Comparison of ENCODE assay signal across 9 cellular contexts in the genomic region with DNA sequence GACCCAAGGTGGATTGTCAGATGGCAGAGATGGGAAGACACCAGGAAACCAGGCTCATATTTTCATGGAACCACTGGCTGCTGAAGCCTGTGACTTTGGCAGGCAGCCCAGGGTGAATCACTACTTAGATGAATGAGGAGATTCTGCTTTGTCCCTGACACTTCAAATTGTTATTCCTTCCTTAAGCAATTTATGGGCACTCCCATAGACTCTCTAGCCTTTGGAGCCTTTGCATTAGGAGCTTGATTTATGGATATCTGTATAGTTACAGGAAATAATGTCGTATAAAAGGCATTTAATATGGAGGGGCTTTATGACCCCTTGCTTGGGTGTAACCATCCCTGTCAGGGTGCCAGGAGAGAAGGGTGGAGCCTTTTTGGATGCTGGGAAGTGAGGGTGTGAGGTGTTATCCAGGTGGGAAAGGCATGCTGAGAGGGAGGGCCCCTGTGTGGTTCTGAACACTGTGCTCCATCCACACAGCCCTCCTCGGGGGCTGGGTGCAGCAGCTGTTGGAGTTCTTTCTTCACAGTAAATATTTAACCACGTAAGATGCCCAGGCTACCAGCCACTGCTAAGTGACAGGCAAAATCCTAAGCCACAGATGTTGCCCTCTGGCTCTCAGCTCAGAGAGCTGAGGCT. TPM values are rescaled to one million over a fixed set of nuclear protein-coding genes. Genes with fewer than 3 reads are reported as not detected.
DNase-seq lines count a peak whose midpoint lies in the region; ATAC-seq lines count a peak whose summit lies in the region.
"Had no signal": no experiment of that assay in that cellular context is flagged by ENCODE, and none has a peak within 500 bp of the region (broad histone marks: within the 10 kb centered on the region; RNA-seq: fewer than 3 reads in every experiment).

No MANE protein-coding gene starts in this region.

- ATAC-seq in stimulated activated naive CD8-positive, alpha-beta T cell treated with anti-CD3 and anti-CD28 coated beads, Interleukin-15, amount 100 ng/mL, for 72 hours, result no peak
- no peak for ATAC-seq in HG03280 (IDR thresholded peaks at IDR 0.05; ENCODE audit: unreplicated experiment)
- no peak for ATAC-seq in GM21515 (IDR thresholded peaks at IDR 0.05; ENCODE audit: unreplicated experiment)
- ATAC-seq: activated CD8-positive, alpha-beta T cell treated with anti-CD3 and anti-CD28 coated beads, Interleukin-2, amount 10 ng/mL, durations not matched to agents 7 days and 5 days had no signal

- H3K4me1 Mint-ChIP-seq in activated CD4-positive, alpha-beta memory T cell treated with anti-CD3 and anti-CD28 coated beads, Interleukin-2, amount 10 ng/mL, durations not matched to agents 7 days and 5 days, result peaks cover 12% of the 10 kb centered on the region
- H3K4me1 Mint-ChIP-seq in stimulated activated naive CD8-positive, alpha-beta T cell treated with anti-CD3 and anti-CD28 coated beads, Interleukin-15, amount 100 ng/mL, for 72 hours, result peaks cover 10% of the 10 kb centered on the region

- DNase-seq in GM04503 (ENCODE audit: low read depth) (peak; percentile 51), NCI-H510A treated with DMSO at 0.1 percent for 48 hours (lab: John Stamatoyannopoulos, UW) (peak; percentile 22), epithelial cell of prostate (ENCODE audit: low read depth, low spot score) (peak; percentile 60), renal cortical epithelial cell (ENCODE audit: low read depth) (peak; percentile 85)
- DNase-seq in activated CD4-positive, alpha-beta memory T cell treated with anti-CD3 and anti-CD28 coated beads, Interleukin-2, amount 10 ng/mL, durations not matched to agents 7 days and 5 days, result no peak
- no peak for DNase-seq in stimulated activated naive CD8-positive, alpha-beta T cell treated with anti-CD3 and anti-CD28 coated beads, Interleukin-15, amount 100 ng/mL, for 72 hours
- DNase-seq: activated CD8-positive, alpha-beta T cell treated with anti-CD3 and anti-CD28 coated beads, Interleukin-2, amount 10 ng/mL, durations not matched to agents 7 days and 5 days had no signal

- CTCF ChIA-PET in activated CD4-positive, alpha-beta memory T cell treated with anti-CD3 and anti-CD28 coated beads, Interleukin-2, amount 10 ng/mL, durations not matched to agents 7 days and 5 days (lab: Charles Lee), result no interaction called here

- no peaks in the 10 kb centered on the region for H3K9me3 Mint-ChIP-seq in activated CD4-positive, alpha-beta memory T cell treated with anti-CD3 and anti-CD28 coated beads, Interleukin-2, amount 10 ng/mL, durations not matched to agents 7 days and 5 days
- H3K9me3 Mint-ChIP-seq in stimulated activated naive CD8-positive, alpha-beta T cell treated with anti-CD3 and anti-CD28 coated beads, Interleukin-15, amount 100 ng/mL, for 72 hours, result no peaks in the 10 kb centered on the region

- H3K4me3 Mint-ChIP-seq in activated CD4-positive, alpha-beta memory T cell treated with anti-CD3 and anti-CD28 coated beads, Interleukin-2, amount 10 ng/mL, durations not matched to agents 7 days and 5 days, result no peak overlapping the region
- H3K4me3 Mint-ChIP-seq in stimulated activated naive CD8-positive, alpha-beta T cell treated with anti-CD3 and anti-CD28 coated beads, Interleukin-15, amount 100 ng/mL, for 72 hours, result no peak overlapping the region
- H3K4me3 Mint-ChIP-seq: activated CD8-positive, alpha-beta T cell treated with anti-CD3 and anti-CD28 coated beads, Interleukin-2, amount 10 ng/mL, durations not matched to agents 7 days and 5 days had no signal

- no peaks in the 10 kb centered on the region for H3K27me3 Mint-ChIP-seq in activated CD4-positive, alpha-beta memory T cell treated with anti-CD3 and anti-CD28 coated beads, Interleukin-2, amount 10 ng/mL, durations not matched to agents 7 days and 5 days
- no peaks in the 10 kb centered on the region for H3K27me3 Mint-ChIP-seq in stimulated activated naive CD8-positive, alpha-beta T cell treated with anti-CD3 and anti-CD28 coated beads, Interleukin-15, amount 100 ng/mL, for 72 hours

- H3K27ac ChIP-seq in epithelial cell of prostate, result peak overlapping the region; percentile 54

- H3K36me3 Mint-ChIP-seq in activated CD4-positive, alpha-beta memory T cell treated with anti-CD3 and anti-CD28 coated beads, Interleukin-2, amount 10 ng/mL, durations not matched to agents 7 days and 5 days (ENCODE audit: low read depth), result no peaks in the 10 kb centered on the region

- H3K27ac Mint-ChIP-seq in activated CD4-positive, alpha-beta memory T cell treated with anti-CD3 and anti-CD28 coated beads, Interleukin-2, amount 10 ng/mL, durations not matched to agents 7 days and 5 days, result no peak overlapping the region
- peak overlapping the region in 1 of 2 donors; percentile 41 for H3K27ac Mint-ChIP-seq in stimulated activated naive CD8-positive, alpha-beta T cell treated with anti-CD3 and anti-CD28 coated beads, Interleukin-15, amount 100 ng/mL, for 72 hours
- H3K27ac Mint-ChIP-seq: activated CD8-positive, alpha-beta T cell treated with anti-CD3 and anti-CD28 coated beads, Interleukin-2, amount 10 ng/mL, durations not matched to agents 7 days and 5 days had no signal

- POLR2A ChIA-PET in activated CD4-positive, alpha-beta memory T cell treated with anti-CD3 and anti-CD28 coated beads, Interleukin-2, amount 10 ng/mL, durations not matched to agents 7 days and 5 days (lab: Charles Lee), result interaction anchor here (0.7 to 1.0 kb wide), 2 partner anchors 10 to 240 kb away, joined by 3 read pairs; no protein-coding TSS in a partner anchor

RNA-seq across cellular contexts. Expression of a gene that starts 35.3 kb away (rescaled TPM):
- 1.6 and 34.2 TPM in 2 replicates for total RNA-seq in renal cortical epithelial cell
- total RNA-seq in activated CD4-positive, alpha-beta memory T cell treated with anti-CD3 and anti-CD28 coated beads, Interleukin-2, amount 10 ng/mL, durations not matched to agents 7 days and 5 days, result not detected

RNA-seq across cellular contexts. Expression of a gene that starts 38.6 kb away (rescaled TPM):
- not detected in 2 replicates for total RNA-seq in renal cortical epithelial cell
- total RNA-seq in activated CD4-positive, alpha-beta memory T cell treated with anti-CD3 and anti-CD28 coated beads, Interleukin-2, amount 10 ng/mL, durations not matched to agents 7 days and 5 days, result under 1 TPM in 1 of 2 experiments, not detected in 1; 0.30 TPM
- total RNA-seq: activated CD8-positive, alpha-beta T cell treated with anti-CD3 and anti-CD28 coated beads, Interleukin-2, amount 10 ng/mL, durations not matched to agents 7 days and 5 days had no signal

RNA-seq across cellular contexts. Expression of a gene that starts 41.9 kb away (rescaled TPM):
- 126 and 185 TPM in 2 replicates for total RNA-seq in renal cortical epithelial cell
- total RNA-seq in activated CD4-positive, alpha-beta memory T cell treated with anti-CD3 and anti-CD28 coated beads, Interleukin-2, amount 10 ng/mL, durations not matched to agents 7 days and 5 days, result 10 to 100 TPM; 76.7 to 78.5 TPM

RNA-seq across cellular contexts. Expression of a gene that starts 42.0 kb away (rescaled TPM):
- total RNA-seq in renal cortical epithelial cell, result 39.1 and 71.4 TPM in 2 replicates
- 10 to 100 TPM; 38.9 to 40.0 TPM for total RNA-seq in activated CD4-positive, alpha-beta memory T cell treated with anti-CD3 and anti-CD28 coated beads, Interleukin-2, amount 10 ng/mL, durations not matched to agents 7 days and 5 days

RNA-seq across cellular contexts. Expression of a gene that starts 46.7 kb away (rescaled TPM):
- 0.75 TPM in 1 of 2 replicates, not detected in the other for total RNA-seq in renal cortical epithelial cell
- total RNA-seq in activated CD4-positive, alpha-beta memory T cell treated with anti-CD3 and anti-CD28 coated beads, Interleukin-2, amount 10 ng/mL, durations not matched to agents 7 days and 5 days, result 1 to 10 TPM; 1.0 to 1.4 TPM

Comparison
In these comparisons a context has a peak if more than half of its experiments do, and no peak if none do; other contexts are left out.
1. DNase-seq: peak in GM04503 (single experiment), NCI-H510A treated with DMSO at 0.1 percent for 48 hours (single experiment), epithelial cell of prostate (single experiment) and renal cortical epithelial cell (single experiment); none in activated CD4-positive, alpha-beta memory T cell treated with anti-CD3 and anti-CD28 coated beads, Interleukin-2, amount 10 ng/mL, durations not matched to agents 7 days and 5 days (single experiment) and stimulated activated naive CD8-positive, alpha-beta T cell treated with anti-CD3 and anti-CD28 coated beads, Interleukin-15, amount 100 ng/mL, for 72 hours (0 of 2).